ENCODE assay signal across 14 cellular contexts in the genomic region with DNA sequence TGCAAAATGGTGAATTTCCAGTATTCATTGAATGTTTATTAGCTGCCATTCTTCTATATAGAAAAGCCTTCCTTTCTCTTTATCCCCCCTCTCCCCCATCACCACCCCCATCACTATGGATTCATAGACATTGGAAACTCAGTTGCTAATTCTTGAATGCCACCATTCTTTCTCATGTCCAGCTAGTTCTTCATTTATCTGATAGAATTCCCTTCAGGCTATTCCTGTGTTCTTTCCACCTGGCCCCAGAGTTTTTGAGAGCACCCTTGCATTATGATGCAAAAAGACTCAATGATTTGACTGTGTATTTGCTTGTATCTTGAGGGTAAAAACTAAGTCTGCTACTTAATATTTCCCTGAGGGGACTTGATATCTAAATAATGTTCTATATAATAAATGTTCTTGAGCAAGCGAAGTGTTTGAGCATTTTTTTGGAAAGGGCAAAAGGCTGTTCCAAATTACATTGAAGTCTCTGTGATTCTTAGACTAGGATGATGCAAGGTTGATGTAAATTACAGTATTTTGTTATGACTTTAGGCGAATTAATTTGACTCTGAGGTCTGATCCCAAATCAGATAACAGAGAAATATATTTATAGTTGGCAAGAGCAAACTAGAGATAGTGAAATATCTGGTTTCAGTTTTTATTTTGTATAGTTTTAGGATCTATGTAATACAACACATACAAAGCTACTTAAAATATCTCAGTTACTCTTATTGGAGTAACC. TPM values are rescaled to one million over a fixed set of nuclear protein-coding genes. Genes with fewer than 3 reads are reported as not detected.
DNase-seq lines count a peak whose midpoint lies in the region; ATAC-seq and TF ChIP-seq lines count a peak whose summit lies in the region.
"Had no signal": no experiment of that assay in that cellular context is flagged by ENCODE, and none has a peak within 500 bp of the region (broad histone marks: within the 10 kb centered on the region; RNA-seq: fewer than 3 reads in every experiment).

No MANE protein-coding gene starts in this region.

- H3K4ac ChIP-seq in IMR-90 (ENCODE audit: low read depth, low read length), result no peak overlapping the region

- CTCF ChIA-PET in activated CD8-positive, alpha-beta memory T cell treated with anti-CD3 and anti-CD28 coated beads, Interleukin-2, amount 10 ng/mL, durations not matched to agents 7 days and 5 days (lab: Charles Lee), result interaction anchor here (1.3 to 1.4 kb wide), 2 partner anchors 10 to 12 kb away, joined by 3 to 4 read pairs; no protein-coding TSS in a partner anchor
- CTCF ChIA-PET in IMR-90 (lab: Yijun Ruan, JAX) (no interaction called here), WTC11 (lab: Charles Lee) (no interaction called here)

- no CpG with 5 or more reads among the region's 2 CpGs for WGBS in IMR-90 (ENCODE audit: extremely low coverage in 2 of 2, insufficient read length in 1 of 2), 2 experiments

- H3K27me3 ChIP-seq in IMR-90 (ENCODE audit: control insufficient read depth, insufficient read depth, low read length), result no peaks in the 10 kb centered on the region; the same call in 1 of the 2 replicates
- H3K27me3 ChIP-seq: left lung had no signal

- H3K9me3 Mint-ChIP-seq in activated CD8-positive, alpha-beta memory T cell treated with anti-CD3 and anti-CD28 coated beads, Interleukin-2, amount 10 ng/mL, durations not matched to agents 7 days and 5 days (ENCODE audit: low read depth), result no peaks in the 10 kb centered on the region
- H3K9me3 Mint-ChIP-seq in WTC11, result no peaks in the 10 kb centered on the region

- H3K9ac ChIP-seq in IMR-90 (ENCODE audit: low read depth, low read length), result no peak overlapping the region

- H3K27ac Mint-ChIP-seq in activated CD8-positive, alpha-beta memory T cell treated with anti-CD3 and anti-CD28 coated beads, Interleukin-2, amount 10 ng/mL, durations not matched to agents 7 days and 5 days, result peak overlapping the region; percentile 38
- peak overlapping the region; percentile 58; the same call in 1 of the 2 replicates for H3K27ac Mint-ChIP-seq in WTC11

- no peak overlapping the region for H3K18ac ChIP-seq in IMR-90 (ENCODE audit: low read depth, low read length)

- intact Hi-C loops in IMR-90 (cut with micrococcal nuclease), result no loop called here

- no peaks in the 10 kb centered on the region for H3K9me1 ChIP-seq in IMR-90 (ENCODE audit: insufficient read depth, low read length)

- H3K56ac ChIP-seq in IMR-90 (ENCODE audit: extremely low read depth, insufficient read depth, low read length), result no peak overlapping the region

- peaks cover 3% of the 10 kb centered on the region for H3K36me3 Mint-ChIP-seq in activated CD8-positive, alpha-beta memory T cell treated with anti-CD3 and anti-CD28 coated beads, Interleukin-2, amount 10 ng/mL, durations not matched to agents 7 days and 5 days
- H3K36me3 Mint-ChIP-seq in WTC11, result no peaks in the 10 kb centered on the region

- H4K20me1 ChIP-seq in IMR-90 (ENCODE audit: insufficient read depth, low read length), result no peaks in the 10 kb centered on the region

- no peaks in the 10 kb centered on the region for H3K4me1 ChIP-seq in IMR-90 (ENCODE audit: control insufficient read depth, insufficient read depth, low read length)

- H3K27me3 Mint-ChIP-seq in activated CD8-positive, alpha-beta memory T cell treated with anti-CD3 and anti-CD28 coated beads, Interleukin-2, amount 10 ng/mL, durations not matched to agents 7 days and 5 days, result no peaks in the 10 kb centered on the region
- H3K27me3 Mint-ChIP-seq in WTC11 (ENCODE audit: low read depth), result no peaks in the 10 kb centered on the region

- POLR2A ChIA-PET in IMR-90 (lab: Charles Lee; ENCODE audit: unreplicated experiment) (no interaction called here), WTC11 (lab: Charles Lee) (interaction anchor here (0.6 to 1.4 kb wide), 2 partner anchors 15 to 50 kb away, joined by 4 read pairs; no protein-coding TSS in a partner anchor)

- no peak overlapping the region for H4K91ac ChIP-seq in IMR-90 (ENCODE audit: insufficient read depth, low read depth, low read length)

- no TSS peak for BruUV-seq in IMR-90 (replicated peaks; lab: Mats Ljungman, UMichigan)

- H2BK120ac ChIP-seq in IMR-90 (ENCODE audit: low read depth, low read length), result no peak overlapping the region

- no peak overlapping the region for H4K8ac ChIP-seq in IMR-90 (ENCODE audit: low read depth in 2 of 2, low read length in 2 of 2)

- H2BK15ac ChIP-seq in IMR-90 (ENCODE audit: low read depth, low read length), result no peak overlapping the region

- H4K5ac ChIP-seq in IMR-90 (ENCODE audit: low read depth, low read length), result no peak overlapping the region

- H2AFZ ChIP-seq in IMR-90 (replicated peaks; ENCODE audit: low read length, poor library complexity), result no peak overlapping the region

- in situ Hi-C loops in IMR-90 (cut with MboI; ENCODE audit: low sequenced_read_pairs), result no loop called here

- no peak overlapping the region for H2BK5ac ChIP-seq in IMR-90 (ENCODE audit: low read depth, low read length, poor library complexity, severe bottlenecking)

- H3K79me1 ChIP-seq in IMR-90 (ENCODE audit: low read depth in 1 of 2, low read length in 2 of 2), result no peaks in the 10 kb centered on the region

- no peak for TF ChIP-seq CTCF in IMR-90 (conservative IDR thresholded peaks at IDR 0.05; ENCODE audit: low read depth, low read length)
- no peak for TF ChIP-seq CTCF in WTC11 (IDR thresholded peaks at IDR 0.05)
- TF ChIP-seq CTCF in fibroblast of villous mesenchyme (IDR thresholded peaks at IDR 0.05; ENCODE audit: insufficient read depth, low read depth, low read length), result no peak

- H2BK20ac ChIP-seq in IMR-90 (ENCODE audit: low read depth, low read length), result no peak overlapping the region

- no peak overlapping the region for H3K14ac ChIP-seq in IMR-90 (replicated peaks; ENCODE audit: low read depth, low read length)

- TF ChIP-seq RAD21 in IMR-90 (IDR thresholded peaks at IDR 0.05; ENCODE audit: low read length), result no peak

- no peaks in the 10 kb centered on the region for H3K36me3 ChIP-seq in IMR-90 (ENCODE audit: control insufficient read depth, insufficient read depth, low read length)
- H3K36me3 ChIP-seq: left lung had no signal

- no peak for ATAC-seq in activated CD8-positive, alpha-beta memory T cell treated with anti-CD3 and anti-CD28 coated beads, Interleukin-2, amount 10 ng/mL, durations not matched to agents 7 days and 5 days
- ATAC-seq in IMR-90 (ENCODE audit: low read depth), result no peak
- no peak for ATAC-seq in WTC11
- no peak for ATAC-seq in GM21737 (IDR thresholded peaks at IDR 0.05; ENCODE audit: unreplicated experiment)
- ATAC-seq in HG02763 (IDR thresholded peaks at IDR 0.05; ENCODE audit: unreplicated experiment), result no peak
- no peak for ATAC-seq in GM21515 (IDR thresholded peaks at IDR 0.05; ENCODE audit: unreplicated experiment)

- H3K4me3 ChIP-seq in IMR-90 (ENCODE audit: insufficient read depth, low read depth, low read length), result no peak overlapping the region
- no peak overlapping the region for H3K4me3 ChIP-seq in fibroblast of villous mesenchyme (ENCODE audit: low read depth, low read length)
- H3K4me3 ChIP-seq: left lung had no signal

- no peak overlapping the region for H3K27ac ChIP-seq in IMR-90 (ENCODE audit: insufficient read depth, low read length)
- H3K27ac ChIP-seq: left lung had no signal

- H2AK5ac ChIP-seq in IMR-90 (ENCODE audit: low read depth, low read length), result no peak overlapping the region

- no peaks in the 10 kb centered on the region for H3K9me3 ChIP-seq in IMR-90 (ENCODE audit: control insufficient read depth, insufficient read depth, low read length)
- H3K9me3 ChIP-seq: left lung had no signal

- no peak overlapping the region for H3K23ac ChIP-seq in IMR-90 (ENCODE audit: low read depth, low read length)

- H3K4me3 Mint-ChIP-seq in activated CD8-positive, alpha-beta memory T cell treated with anti-CD3 and anti-CD28 coated beads, Interleukin-2, amount 10 ng/mL, durations not matched to agents 7 days and 5 days, result no peak overlapping the region
- H3K4me3 Mint-ChIP-seq in WTC11, result no peak overlapping the region

- peaks cover 77% of the 10 kb centered on the region for H3K4me1 Mint-ChIP-seq in activated CD8-positive, alpha-beta memory T cell treated with anti-CD3 and anti-CD28 coated beads, Interleukin-2, amount 10 ng/mL, durations not matched to agents 7 days and 5 days
- H3K4me1 Mint-ChIP-seq in WTC11, result peaks cover 31% of the 10 kb centered on the region

- H2AK9ac ChIP-seq in IMR-90 (replicated peaks; ENCODE audit: low read depth, low read length, poor library complexity), result no peak overlapping the region

- DNase-seq in activated CD8-positive, alpha-beta memory T cell treated with anti-CD3 and anti-CD28 coated beads, Interleukin-2, amount 10 ng/mL, durations not matched to agents 7 days and 5 days, result no peak
- no peak for DNase-seq in activated CD8-positive, alpha-beta memory T cell treated with anti-CD3 and anti-CD28 coated beads for 24 hours
- DNase-seq in IMR-90 (no peak), WTC11 (ENCODE audit: low spot score) (no peak), fibroblast of villous mesenchyme (ENCODE audit: low read depth) (peak; percentile 46)
- DNase-seq: ACHN; activated naive CD4-positive, alpha-beta T cell treated with anti-CD3 and anti-CD28 coated beads, Interleukin-2, amount 50 U/mL, for 16 hours; effector memory CD4-positive, alpha-beta T cell; left lung; posterior cingulate gyrus; stimulated activated naive CD4-positive, alpha-beta T cell had no signal

- dilution Hi-C loops in IMR-90 (cut with HindIII; ENCODE audit: low sequenced_read_pairs, unreplicated experiment), result no loop called here

- no peak overlapping the region for H3K4me2 ChIP-seq in IMR-90 (ENCODE audit: low read depth, low read length)

- no peak for TF ChIP-seq POLR2A in IMR-90 (IDR thresholded peaks at IDR 0.05; ENCODE audit: low read depth, low read length)

TF ChIP-seq in IMR-90, 13 proteins besides CTCF, POLR2A, EP300 and RAD21:
- no peak for TF ChIP-seq MXI1 (IDR thresholded peaks at IDR 0.05; ENCODE audit: borderline replicate concordance, low read depth, low read length)
- TF ChIP-seq CEBPB (IDR thresholded peaks at IDR 0.05; ENCODE audit: low read depth, low read length), result peak; percentile 17; the same call in 1 of the 2 replicates
TF ChIP-seq in IMR-90: peak in this region for 1.

TF ChIP-seq in WTC11, 78 proteins besides CTCF, POLR2A, EP300 and RAD21 (continues in another document):
- TF ChIP-seq, protein P1, sequence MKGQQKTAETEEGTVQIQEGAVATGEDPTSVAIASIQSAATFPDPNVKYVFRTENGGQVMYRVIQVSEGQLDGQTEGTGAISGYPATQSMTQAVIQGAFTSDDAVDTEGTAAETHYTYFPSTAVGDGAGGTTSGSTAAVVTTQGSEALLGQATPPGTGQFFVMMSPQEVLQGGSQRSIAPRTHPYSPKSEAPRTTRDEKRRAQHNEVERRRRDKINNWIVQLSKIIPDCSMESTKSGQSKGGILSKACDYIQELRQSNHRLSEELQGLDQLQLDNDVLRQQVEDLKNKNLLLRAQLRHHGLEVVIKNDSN (CRISPR knock-in tag; IDR thresholded peaks at IDR 0.05), result no peak

RNA-seq across cellular contexts. Expression of gene SOS1, which starts 18.8 kb away (rescaled TPM):
- 100 to 1,000 TPM; 134 to 186 TPM for total RNA-seq in activated CD8-positive, alpha-beta memory T cell treated with anti-CD3 and anti-CD28 coated beads, Interleukin-2, amount 10 ng/mL, durations not matched to agents 7 days and 5 days
- total RNA-seq in IMR-90 (2012; rRNA removed) (8.2 and 13.6 TPM in 2 replicates), WTC11 (2021) (28.4 to 33.9 TPM (median 28.7 TPM) in 3 replicates), fibroblast of villous mesenchyme (17.1 and 21.2 TPM in 2 replicates)
- polyA plus RNA-seq in IMR-90 (2012; rRNA removed), result 10.6 and 11.2 TPM in 2 replicates
- polyA plus RNA-seq in IMR-90 (2012; cell fraction: cytosol; rRNA removed), result 1.0 and 1.9 TPM in 2 replicates
- 5.8 and 43.5 TPM in 2 replicates for polyA plus RNA-seq in IMR-90 (2012; cell fraction: nucleus; rRNA removed; ENCODE audit: low replicate concordance)
